ENCODE assay signal across 33 cellular contexts in the genomic region with DNA sequence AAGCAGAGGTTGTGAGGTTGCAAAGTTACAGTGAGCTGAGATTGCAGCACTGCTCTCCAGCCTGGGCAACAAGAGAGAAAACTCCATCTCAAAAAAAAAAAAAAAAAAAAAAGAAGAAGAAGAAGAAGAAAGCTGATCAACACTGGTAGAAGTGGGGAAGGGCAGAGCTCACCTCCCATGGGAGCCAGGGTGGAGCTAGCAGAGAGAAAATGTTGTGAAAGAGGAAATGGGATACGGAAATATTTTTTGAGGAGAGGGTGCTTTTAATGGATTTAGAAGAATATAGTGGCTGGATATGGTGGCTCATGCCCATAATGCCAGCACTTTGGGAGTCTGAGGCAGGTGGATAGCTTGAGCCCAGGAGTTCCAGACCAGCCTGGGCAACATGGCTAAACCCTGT. TPM values are rescaled to one million over a fixed set of nuclear protein-coding genes. Genes with fewer than 3 reads are reported as not detected.
"Had no signal": no experiment of that assay in that cellular context is flagged by ENCODE, and none has a peak within 500 bp of the region (broad histone marks: within the 10 kb centered on the region; RNA-seq: fewer than 3 reads in every experiment).

No MANE protein-coding gene starts in this region.

- H3K27ac Mint-ChIP-seq: activated CD4-positive, alpha-beta memory T cell treated with anti-CD3 and anti-CD28 coated beads, Interleukin-2, amount 10 ng/mL, durations not matched to agents 7 days and 5 days; activated CD8-positive, alpha-beta memory T cell treated with anti-CD3 and anti-CD28 coated beads, Interleukin-2, amount 10 ng/mL, durations not matched to agents 7 days and 5 days; activated naive CD4-positive, alpha-beta T cell treated with anti-CD3 and anti-CD28 coated beads, Interleukin-2, amount 10 ng/mL, durations not matched to agents 7 days and 5 days; activated naive CD8-positive, alpha-beta T cell; activated naive CD8-positive, alpha-beta T cell treated with anti-CD3 and anti-CD28 coated beads, Interleukin-2, amount 50 U/mL, for 24 hours had no signal

- H3K36me3 Mint-ChIP-seq: activated CD8-positive, alpha-beta memory T cell treated with anti-CD3 and anti-CD28 coated beads, Interleukin-2, amount 10 ng/mL, durations not matched to agents 7 days and 5 days; activated naive CD4-positive, alpha-beta T cell treated with anti-CD3 and anti-CD28 coated beads, Interleukin-2, amount 10 ng/mL, durations not matched to agents 7 days and 5 days; activated naive CD8-positive, alpha-beta T cell had no signal

- DNase-seq: activated CD4-positive, alpha-beta memory T cell treated with anti-CD3 and anti-CD28 coated beads, Interleukin-2, amount 10 ng/mL, durations not matched to agents 7 days and 5 days; activated CD4-positive, alpha-beta T cell treated with anti-CD3 and anti-CD28 coated beads for 1 hour; activated CD4-positive, alpha-beta T cell treated with anti-CD3 and anti-CD28 coated beads for 48 hours; activated CD4-positive, CD25-positive, alpha-beta regulatory T cell; activated CD8-positive, alpha-beta memory T cell treated with anti-CD3 and anti-CD28 coated beads for 24 hours; activated CD8-positive, alpha-beta memory T cell treated with anti-CD3 and anti-CD28 coated beads, Interleukin-2, amount 10 ng/mL, durations not matched to agents 7 days and 5 days; activated CD8-positive, alpha-beta memory T cell treated with anti-CD3 and anti-CD28 coated beads, Interleukin-2, amount 50 U/mL, for 48 hours; activated effector memory CD4-positive, alpha-beta T cell treated with Interleukin-2 at 50 U/mL for 16 hours; activated naive CD4-positive, alpha-beta T cell treated with anti-CD3 and anti-CD28 coated beads, Interleukin-2, amount 10 ng/mL, durations not matched to agents 7 days and 5 days; activated naive CD8-positive, alpha-beta T cell treated with anti-CD3 and anti-CD28 coated beads, Interleukin-2, amount 50 U/mL, for 24 hours; aorta; brain microvascular endothelial cell; MM.1S; MV-4-11; NCI-H1092; NCI-H1436 treated with DMSO at 0.1 percent for 48 hours; NCI-H1694 treated with DMSO at 0.1 percent for 48 hours; NCI-H2029; NCI-H2107; NCI-H2171; NCI-H510A; NCI-H526; NCI-H748 treated with DMSO at 0.1 percent for 48 hours; NK-92 treated with Interleukin-12 subunit alpha and Interleukin-12 subunit beta, amount 100 ng/mL, for 24 hours; PC-3; Peyer's patch; RPMI8226; T1000; WERI-Rb-1 had no signal

- H3K27ac ChIP-seq: brain microvascular endothelial cell, KMS-11, Peyer's patch, WERI-Rb-1 had no signal

- H3K27me3 ChIP-seq: brain microvascular endothelial cell, Peyer's patch had no signal

- H3K4me3 ChIP-seq: Peyer's patch had no signal

- H3K9me3 ChIP-seq: Peyer's patch had no signal

- H3K36me3 ChIP-seq: brain microvascular endothelial cell, Peyer's patch, WERI-Rb-1 had no signal

- H3K4me1 Mint-ChIP-seq: activated naive CD4-positive, alpha-beta T cell treated with anti-CD3 and anti-CD28 coated beads, Interleukin-2, amount 10 ng/mL, durations not matched to agents 7 days and 5 days had no signal

- H3K9me3 Mint-ChIP-seq: activated CD4-positive, alpha-beta memory T cell treated with anti-CD3 and anti-CD28 coated beads, Interleukin-2, amount 10 ng/mL, durations not matched to agents 7 days and 5 days; activated naive CD4-positive, alpha-beta T cell treated with anti-CD3 and anti-CD28 coated beads, Interleukin-2, amount 10 ng/mL, durations not matched to agents 7 days and 5 days had no signal

- H3K4me1 ChIP-seq: Peyer's patch had no signal

- H3K4me2 ChIP-seq: KMS-11 had no signal

- H3K4me3 Mint-ChIP-seq: activated CD4-positive, alpha-beta memory T cell treated with anti-CD3 and anti-CD28 coated beads, Interleukin-2, amount 10 ng/mL, durations not matched to agents 7 days and 5 days; activated CD8-positive, alpha-beta memory T cell treated with anti-CD3 and anti-CD28 coated beads, Interleukin-2, amount 10 ng/mL, durations not matched to agents 7 days and 5 days; activated naive CD4-positive, alpha-beta T cell treated with anti-CD3 and anti-CD28 coated beads, Interleukin-2, amount 10 ng/mL, durations not matched to agents 7 days and 5 days; activated naive CD8-positive, alpha-beta T cell; activated naive CD8-positive, alpha-beta T cell treated with anti-CD3 and anti-CD28 coated beads, Interleukin-2, amount 50 U/mL, for 24 hours had no signal

- H3K9ac ChIP-seq: KMS-11 had no signal

- ATAC-seq: activated CD8-positive, alpha-beta memory T cell treated with anti-CD3 and anti-CD28 coated beads, Interleukin-2, amount 10 ng/mL, durations not matched to agents 7 days and 5 days; activated naive CD8-positive, alpha-beta T cell treated with anti-CD3 and anti-CD28 coated beads, Interleukin-2, amount 50 U/mL, for 24 hours; PC-3 had no signal

RNA-seq across cellular contexts. Expression of a gene that starts 6.8 kb away (rescaled TPM):
- total RNA-seq: aorta; LHCN-M2; PC-3; T-helper 2 cell treated with Interferon-gamma antibody and Interleukin-4, amounts not matched to agents 100 ng/mL and 5 ng/mL, for 36 hours had no signal
- polyA plus RNA-seq: aorta had no signal

RNA-seq across cellular contexts. Expression of a gene that starts 19.4 kb away (rescaled TPM):
- total RNA-seq: activated CD8-positive, alpha-beta memory T cell treated with anti-CD3 and anti-CD28 coated beads, Interleukin-2, amount 10 ng/mL, durations not matched to agents 7 days and 5 days; LHCN-M2; PC-3; T-helper 2 cell treated with Interferon-gamma antibody and Interleukin-4, amounts not matched to agents 100 ng/mL and 5 ng/mL, for 36 hours had no signal
- polyA plus RNA-seq: aorta had no signal

RNA-seq across cellular contexts. Expression of a gene that starts 30.0 kb away (rescaled TPM):
- total RNA-seq: activated CD4-positive, alpha-beta memory T cell treated with anti-CD3 and anti-CD28 coated beads, Interleukin-2, amount 10 ng/mL, durations not matched to agents 7 days and 5 days; activated CD8-positive, alpha-beta memory T cell treated with anti-CD3 and anti-CD28 coated beads, Interleukin-2, amount 10 ng/mL, durations not matched to agents 7 days and 5 days; aorta; LHCN-M2; PC-3; T-helper 2 cell treated with Interferon-gamma antibody and Interleukin-4, amounts not matched to agents 100 ng/mL and 5 ng/mL, for 36 hours had no signal
- polyA plus RNA-seq: aorta had no signal
